Comparison of ENCODE assay signal across 1 cellular context in the genomic region with DNA sequence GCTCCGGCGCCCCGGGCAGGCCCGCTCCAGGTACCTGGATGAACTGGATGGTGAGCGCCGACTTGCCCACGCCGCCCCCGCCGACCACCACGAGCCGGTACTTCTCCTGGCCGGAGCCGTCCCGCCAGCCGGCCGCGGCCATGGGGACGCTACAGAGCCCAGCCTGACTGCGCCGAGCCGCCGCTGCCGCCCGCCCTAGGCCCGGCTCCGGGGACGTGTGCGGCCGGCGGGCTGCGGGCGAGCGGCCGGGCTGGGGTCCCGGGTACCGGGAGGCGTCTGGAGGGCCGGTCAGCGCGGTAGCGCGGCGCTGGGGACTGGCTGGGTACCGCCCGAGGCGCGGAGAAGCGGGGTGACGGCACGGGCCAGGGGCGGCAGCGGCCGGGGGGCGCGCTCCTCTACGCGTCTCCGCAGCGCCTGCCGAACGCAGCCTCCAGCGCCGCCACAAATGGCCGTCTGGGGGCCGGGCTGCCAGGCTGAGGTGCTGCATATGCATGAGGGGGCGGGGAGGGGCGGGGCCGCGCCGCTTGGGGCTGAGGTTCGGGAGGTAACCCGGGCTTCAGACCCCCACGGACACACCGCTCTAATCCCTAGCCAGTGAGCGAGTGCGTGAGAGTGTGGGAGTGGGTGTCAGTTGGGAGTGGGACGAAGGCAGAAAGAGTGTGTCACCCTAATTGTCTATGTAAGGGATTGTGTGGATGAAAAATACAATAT.
TF ChIP-seq lines count a peak whose summit lies in the region.

A gene (minus strand): TSS at position 455 of the 711 bp plus-strand sequence. CDS start 313 bp downstream, at position 142.

TF ChIP-seq in HepG2, 621 proteins besides CTCF, POLR2A, EP300 and RAD21 (continued from another document and continues in another):
- TF ChIP-seq, protein P1, sequence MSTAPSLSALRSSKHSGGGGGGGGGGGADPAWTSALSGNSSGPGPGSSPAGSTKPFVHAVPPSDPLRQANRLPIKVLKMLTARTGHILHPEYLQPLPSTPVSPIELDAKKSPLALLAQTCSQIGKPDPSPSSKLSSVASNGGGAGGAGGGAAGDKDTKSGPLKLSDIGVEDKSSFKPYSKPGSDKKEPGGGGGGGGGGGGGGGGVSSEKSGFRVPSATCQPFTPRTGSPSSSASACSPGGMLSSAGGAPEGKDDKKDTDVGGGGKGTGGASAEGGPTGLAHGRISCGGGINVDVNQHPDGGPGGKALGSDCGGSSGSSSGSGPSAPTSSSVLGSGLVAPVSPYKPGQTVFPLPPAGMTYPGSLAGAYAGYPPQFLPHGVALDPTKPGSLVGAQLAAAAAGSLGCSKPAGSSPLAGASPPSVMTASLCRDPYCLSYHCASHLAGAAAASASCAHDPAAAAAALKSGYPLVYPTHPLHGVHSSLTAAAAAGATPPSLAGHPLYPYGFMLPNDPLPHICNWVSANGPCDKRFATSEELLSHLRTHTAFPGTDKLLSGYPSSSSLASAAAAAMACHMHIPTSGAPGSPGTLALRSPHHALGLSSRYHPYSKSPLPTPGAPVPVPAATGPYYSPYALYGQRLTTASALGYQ (CRISPR knock-in tag; IDR thresholded peaks at IDR 0.05): no peak
- TF ChIP-seq ASH2L (IDR thresholded peaks at IDR 0.05; ENCODE audit: insufficient read length, low read depth, low read length) (peak; percentile 47), AHR (CRISPR knock-in tag; IDR thresholded peaks at IDR 0.05) (no peak), RAD51 (IDR thresholded peaks at IDR 0.05; ENCODE audit: borderline replicate concordance) (no peak), THAP11 (CRISPR knock-in tag; IDR thresholded peaks at IDR 0.05) (peak; percentile 38; the same call in 1 of the 2 replicates), ZNF672 (CRISPR knock-in tag; IDR thresholded peaks at IDR 0.05) (0 out of 2 replicates have a peak, but pooled peaks have one; percentile 11), ZNF33A (CRISPR knock-in tag; IDR thresholded peaks at IDR 0.05; ENCODE audit: borderline replicate concordance) (no peak), ZMYM4 (CRISPR knock-in tag; IDR thresholded peaks at IDR 0.05) (peak; percentile 36; the same call in 1 of the 2 replicates), MIXL1 (CRISPR knock-in tag; IDR thresholded peaks at IDR 0.05) (no peak), SALL2 (CRISPR knock-in tag; IDR thresholded peaks at IDR 0.05) (peak; percentile 53; the same call in 1 of the 2 replicates), ZNF891 (CRISPR knock-in tag; IDR thresholded peaks at IDR 0.05) (no peak), MLLT10 (CRISPR knock-in tag; IDR thresholded peaks at IDR 0.05) (no peak), KLF13 (CRISPR knock-in tag; IDR thresholded peaks at IDR 0.05) (no peak), FOXA3 (CRISPR knock-in tag; IDR thresholded peaks at IDR 0.05) (no peak), XBP1 (CRISPR knock-in tag; IDR thresholded peaks at IDR 0.05) (no peak), MED8 (CRISPR knock-in tag; IDR thresholded peaks at IDR 0.05; ENCODE audit: insufficient replicate concordance) (no peak), KAT8 (CRISPR knock-in tag; IDR thresholded peaks at IDR 0.05) (no peak), ZNF83 (CRISPR knock-in tag; IDR thresholded peaks at IDR 0.05; ENCODE audit: borderline replicate concordance) (no peak), ZNF790 (CRISPR knock-in tag; IDR thresholded peaks at IDR 0.05; ENCODE audit: borderline replicate concordance) (no peak; the same call in 1 of the 2 replicates), NONO (IDR thresholded peaks at IDR 0.05) (no peak), NONO (CRISPR knock-in tag; conservative IDR thresholded peaks at IDR 0.05) (peak; percentile 19; the same call in 1 of the 2 replicates), SRSF1 (optimal IDR thresholded peaks at IDR 0.05; ENCODE audit: low read depth, low read length) (no peak), ZMYM2 (CRISPR knock-in tag; IDR thresholded peaks at IDR 0.05) (no peak), TOPORS (CRISPR knock-in tag; IDR thresholded peaks at IDR 0.05) (0 out of 2 replicates have a peak, but pooled peaks have one; percentile 51), SPEN (CRISPR knock-in tag; IDR thresholded peaks at IDR 0.05; ENCODE audit: low read depth) (peak; percentile 39; the same call in 1 of the 2 replicates), MAZ (IDR thresholded peaks at IDR 0.05; ENCODE audit: borderline replicate concordance, low read depth, low read length) (peak; percentile 66; the same call in 1 of the 2 replicates), MAZ (CRISPR knock-in tag; IDR thresholded peaks at IDR 0.05; ENCODE audit: low read depth) (peak; percentile 49; the same call in 1 of the 2 replicates), ZNF775 (CRISPR knock-in tag; IDR thresholded peaks at IDR 0.05; ENCODE audit: borderline replicate concordance) (no peak), ZNF264 (CRISPR knock-in tag; IDR thresholded peaks at IDR 0.05) (no peak), TSC22D2 (CRISPR knock-in tag; IDR thresholded peaks at IDR 0.05; ENCODE audit: borderline replicate concordance) (no peak), KLF11 (CRISPR knock-in tag; IDR thresholded peaks at IDR 0.05) (no peak)
- TF ChIP-seq, protein P2, sequence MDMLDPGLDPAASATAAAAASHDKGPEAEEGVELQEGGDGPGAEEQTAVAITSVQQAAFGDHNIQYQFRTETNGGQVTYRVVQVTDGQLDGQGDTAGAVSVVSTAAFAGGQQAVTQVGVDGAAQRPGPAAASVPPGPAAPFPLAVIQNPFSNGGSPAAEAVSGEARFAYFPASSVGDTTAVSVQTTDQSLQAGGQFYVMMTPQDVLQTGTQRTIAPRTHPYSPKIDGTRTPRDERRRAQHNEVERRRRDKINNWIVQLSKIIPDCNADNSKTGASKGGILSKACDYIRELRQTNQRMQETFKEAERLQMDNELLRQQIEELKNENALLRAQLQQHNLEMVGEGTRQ (IDR thresholded peaks at IDR 0.05; ENCODE audit: low read depth, low read length): no peak
- TF ChIP-seq, protein P2 (CRISPR knock-in tag; IDR thresholded peaks at IDR 0.05; ENCODE audit: borderline replicate concordance): no peak
- TF ChIP-seq, protein P3, sequence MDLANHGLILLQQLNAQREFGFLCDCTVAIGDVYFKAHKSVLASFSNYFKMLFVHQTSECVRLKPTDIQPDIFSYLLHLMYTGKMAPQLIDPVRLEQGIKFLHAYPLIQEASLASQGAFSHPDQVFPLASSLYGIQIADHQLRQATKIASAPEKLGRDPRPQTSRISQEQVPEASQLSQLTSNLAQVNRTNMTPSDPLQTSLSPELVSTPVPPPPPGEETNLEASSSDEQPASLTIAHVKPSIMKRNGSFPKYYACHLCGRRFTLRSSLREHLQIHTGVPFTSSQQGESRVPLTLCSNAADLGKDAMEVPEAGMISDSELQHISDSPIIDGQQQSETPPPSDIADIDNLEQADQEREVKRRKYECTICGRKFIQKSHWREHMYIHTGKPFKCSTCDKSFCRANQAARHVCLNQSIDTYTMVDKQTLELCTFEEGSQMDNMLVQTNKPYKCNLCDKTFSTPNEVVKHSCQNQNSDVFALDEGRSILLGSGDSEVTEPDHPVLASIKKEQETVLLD (CRISPR knock-in tag; IDR thresholded peaks at IDR 0.05; ENCODE audit: low read depth): no peak
- TF ChIP-seq, protein P4, sequence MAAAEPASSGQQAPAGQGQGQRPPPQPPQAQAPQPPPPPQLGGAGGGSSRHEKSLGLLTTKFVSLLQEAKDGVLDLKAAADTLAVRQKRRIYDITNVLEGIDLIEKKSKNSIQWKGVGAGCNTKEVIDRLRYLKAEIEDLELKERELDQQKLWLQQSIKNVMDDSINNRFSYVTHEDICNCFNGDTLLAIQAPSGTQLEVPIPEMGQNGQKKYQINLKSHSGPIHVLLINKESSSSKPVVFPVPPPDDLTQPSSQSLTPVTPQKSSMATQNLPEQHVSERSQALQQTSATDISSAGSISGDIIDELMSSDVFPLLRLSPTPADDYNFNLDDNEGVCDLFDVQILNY (CRISPR knock-in tag; conservative IDR thresholded peaks at IDR 0.05): no peak
- TF ChIP-seq, protein P5, sequence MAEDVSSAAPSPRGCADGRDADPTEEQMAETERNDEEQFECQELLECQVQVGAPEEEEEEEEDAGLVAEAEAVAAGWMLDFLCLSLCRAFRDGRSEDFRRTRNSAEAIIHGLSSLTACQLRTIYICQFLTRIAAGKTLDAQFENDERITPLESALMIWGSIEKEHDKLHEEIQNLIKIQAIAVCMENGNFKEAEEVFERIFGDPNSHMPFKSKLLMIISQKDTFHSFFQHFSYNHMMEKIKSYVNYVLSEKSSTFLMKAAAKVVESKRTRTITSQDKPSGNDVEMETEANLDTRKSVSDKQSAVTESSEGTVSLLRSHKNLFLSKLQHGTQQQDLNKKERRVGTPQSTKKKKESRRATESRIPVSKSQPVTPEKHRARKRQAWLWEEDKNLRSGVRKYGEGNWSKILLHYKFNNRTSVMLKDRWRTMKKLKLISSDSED (CRISPR knock-in tag; IDR thresholded peaks at IDR 0.05): no peak
- TF ChIP-seq, protein P6, sequence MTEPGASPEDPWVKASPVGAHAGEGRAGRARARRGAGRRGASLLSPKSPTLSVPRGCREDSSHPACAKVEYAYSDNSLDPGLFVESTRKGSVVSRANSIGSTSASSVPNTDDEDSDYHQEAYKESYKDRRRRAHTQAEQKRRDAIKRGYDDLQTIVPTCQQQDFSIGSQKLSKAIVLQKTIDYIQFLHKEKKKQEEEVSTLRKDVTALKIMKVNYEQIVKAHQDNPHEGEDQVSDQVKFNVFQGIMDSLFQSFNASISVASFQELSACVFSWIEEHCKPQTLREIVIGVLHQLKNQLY (CRISPR knock-in tag; IDR thresholded peaks at IDR 0.05): no peak
- TF ChIP-seq, protein P7, sequence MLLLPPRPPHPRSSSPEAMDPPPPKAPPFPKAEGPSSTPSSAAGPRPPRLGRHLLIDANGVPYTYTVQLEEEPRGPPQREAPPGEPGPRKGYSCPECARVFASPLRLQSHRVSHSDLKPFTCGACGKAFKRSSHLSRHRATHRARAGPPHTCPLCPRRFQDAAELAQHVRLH (CRISPR knock-in tag; IDR thresholded peaks at IDR 0.05; ENCODE audit: borderline replicate concordance, low read depth): no peak
- TF ChIP-seq, protein P8, sequence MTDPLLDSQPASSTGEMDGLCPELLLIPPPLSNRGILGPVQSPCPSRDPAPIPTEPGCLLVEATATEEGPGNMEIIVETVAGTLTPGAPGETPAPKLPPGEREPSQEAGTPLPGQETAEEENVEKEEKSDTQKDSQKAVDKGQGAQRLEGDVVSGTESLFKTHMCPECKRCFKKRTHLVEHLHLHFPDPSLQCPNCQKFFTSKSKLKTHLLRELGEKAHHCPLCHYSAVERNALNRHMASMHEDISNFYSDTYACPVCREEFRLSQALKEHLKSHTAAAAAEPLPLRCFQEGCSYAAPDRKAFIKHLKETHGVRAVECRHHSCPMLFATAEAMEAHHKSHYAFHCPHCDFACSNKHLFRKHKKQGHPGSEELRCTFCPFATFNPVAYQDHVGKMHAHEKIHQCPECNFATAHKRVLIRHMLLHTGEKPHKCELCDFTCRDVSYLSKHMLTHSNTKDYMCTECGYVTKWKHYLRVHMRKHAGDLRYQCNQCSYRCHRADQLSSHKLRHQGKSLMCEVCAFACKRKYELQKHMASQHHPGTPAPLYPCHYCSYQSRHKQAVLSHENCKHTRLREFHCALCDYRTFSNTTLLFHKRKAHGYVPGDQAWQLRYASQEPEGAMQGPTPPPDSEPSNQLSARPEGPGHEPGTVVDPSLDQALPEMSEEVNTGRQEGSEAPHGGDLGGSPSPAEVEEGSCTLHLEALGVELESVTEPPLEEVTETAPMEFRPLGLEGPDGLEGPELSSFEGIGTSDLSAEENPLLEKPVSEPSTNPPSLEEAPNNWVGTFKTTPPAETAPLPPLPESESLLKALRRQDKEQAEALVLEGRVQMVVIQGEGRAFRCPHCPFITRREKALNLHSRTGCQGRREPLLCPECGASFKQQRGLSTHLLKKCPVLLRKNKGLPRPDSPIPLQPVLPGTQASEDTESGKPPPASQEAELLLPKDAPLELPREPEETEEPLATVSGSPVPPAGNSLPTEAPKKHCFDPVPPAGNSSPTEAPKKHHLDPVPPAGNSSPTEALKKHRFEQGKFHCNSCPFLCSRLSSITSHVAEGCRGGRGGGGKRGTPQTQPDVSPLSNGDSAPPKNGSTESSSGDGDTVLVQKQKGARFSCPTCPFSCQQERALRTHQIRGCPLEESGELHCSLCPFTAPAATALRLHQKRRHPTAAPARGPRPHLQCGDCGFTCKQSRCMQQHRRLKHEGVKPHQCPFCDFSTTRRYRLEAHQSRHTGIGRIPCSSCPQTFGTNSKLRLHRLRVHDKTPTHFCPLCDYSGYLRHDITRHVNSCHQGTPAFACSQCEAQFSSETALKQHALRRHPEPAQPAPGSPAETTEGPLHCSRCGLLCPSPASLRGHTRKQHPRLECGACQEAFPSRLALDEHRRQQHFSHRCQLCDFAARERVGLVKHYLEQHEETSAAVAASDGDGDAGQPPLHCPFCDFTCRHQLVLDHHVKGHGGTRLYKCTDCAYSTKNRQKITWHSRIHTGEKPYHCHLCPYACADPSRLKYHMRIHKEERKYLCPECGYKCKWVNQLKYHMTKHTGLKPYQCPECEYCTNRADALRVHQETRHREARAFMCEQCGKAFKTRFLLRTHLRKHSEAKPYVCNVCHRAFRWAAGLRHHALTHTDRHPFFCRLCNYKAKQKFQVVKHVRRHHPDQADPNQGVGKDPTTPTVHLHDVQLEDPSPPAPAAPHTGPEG (CRISPR knock-in tag; IDR thresholded peaks at IDR 0.05): peak; percentile 84
- TF ChIP-seq, protein P9, sequence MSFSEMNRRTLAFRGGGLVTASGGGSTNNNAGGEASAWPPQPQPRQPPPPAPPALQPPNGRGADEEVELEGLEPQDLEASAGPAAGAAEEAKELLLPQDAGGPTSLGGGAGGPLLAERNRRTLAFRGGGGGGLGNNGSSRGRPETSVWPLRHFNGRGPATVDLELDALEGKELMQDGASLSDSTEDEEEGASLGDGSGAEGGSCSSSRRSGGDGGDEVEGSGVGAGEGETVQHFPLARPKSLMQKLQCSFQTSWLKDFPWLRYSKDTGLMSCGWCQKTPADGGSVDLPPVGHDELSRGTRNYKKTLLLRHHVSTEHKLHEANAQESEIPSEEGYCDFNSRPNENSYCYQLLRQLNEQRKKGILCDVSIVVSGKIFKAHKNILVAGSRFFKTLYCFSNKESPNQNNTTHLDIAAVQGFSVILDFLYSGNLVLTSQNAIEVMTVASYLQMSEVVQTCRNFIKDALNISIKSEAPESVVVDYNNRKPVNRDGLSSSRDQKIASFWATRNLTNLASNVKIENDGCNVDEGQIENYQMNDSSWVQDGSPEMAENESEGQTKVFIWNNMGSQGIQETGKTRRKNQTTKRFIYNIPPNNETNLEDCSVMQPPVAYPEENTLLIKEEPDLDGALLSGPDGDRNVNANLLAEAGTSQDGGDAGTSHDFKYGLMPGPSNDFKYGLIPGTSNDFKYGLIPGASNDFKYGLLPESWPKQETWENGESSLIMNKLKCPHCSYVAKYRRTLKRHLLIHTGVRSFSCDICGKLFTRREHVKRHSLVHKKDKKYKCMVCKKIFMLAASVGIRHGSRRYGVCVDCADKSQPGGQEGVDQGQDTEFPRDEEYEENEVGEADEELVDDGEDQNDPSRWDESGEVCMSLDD (CRISPR knock-in tag; IDR thresholded peaks at IDR 0.05; ENCODE audit: borderline replicate concordance): peak; percentile 41; the same call in 1 of the 2 replicates
- TF ChIP-seq, protein P10, sequence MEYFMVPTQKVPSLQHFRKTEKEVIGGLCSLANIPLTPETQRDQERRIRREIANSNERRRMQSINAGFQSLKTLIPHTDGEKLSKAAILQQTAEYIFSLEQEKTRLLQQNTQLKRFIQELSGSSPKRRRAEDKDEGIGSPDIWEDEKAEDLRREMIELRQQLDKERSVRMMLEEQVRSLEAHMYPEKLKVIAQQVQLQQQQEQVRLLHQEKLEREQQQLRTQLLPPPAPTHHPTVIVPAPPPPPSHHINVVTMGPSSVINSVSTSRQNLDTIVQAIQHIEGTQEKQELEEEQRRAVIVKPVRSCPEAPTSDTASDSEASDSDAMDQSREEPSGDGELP (IDR thresholded peaks at IDR 0.05; ENCODE audit: borderline replicate concordance, low read depth): no peak
